17 cellular contexts compared by ENCODE assay signal in genomic region chr12:76946451-76946850, GRCh38.
DNase-seq lines count a peak whose midpoint lies in the region; FAIRE-seq and TF ChIP-seq lines count a peak whose summit lies in the region.
"Had no signal": no experiment of that assay in that cellular context is flagged by ENCODE, and none has a peak within 500 bp of the region (broad histone marks: within the 10 kb centered on the region; RNA-seq: fewer than 3 reads in every experiment).

No MANE protein-coding gene starts in this region.

- no peaks in the 10 kb centered on the region for H3K79me1 ChIP-seq in mesenchymal stem cell (replicated peaks; ENCODE audit: low read length, poor library complexity, severe bottlenecking)

- no peak overlapping the region for H3K14ac ChIP-seq in mesenchymal stem cell (ENCODE audit: low read length in 2 of 2)

- H3K27ac Mint-ChIP-seq in astrocyte (ENCODE audit: unreplicated experiment): no peak overlapping the region

- no peaks in the 10 kb centered on the region for H4K20me1 ChIP-seq in astrocyte (ENCODE audit: insufficient read depth, low read length)

- no peak overlapping the region for H3K9ac ChIP-seq in astrocyte (ENCODE audit: low read length)
- no peak overlapping the region for H3K9ac ChIP-seq in mesenchymal stem cell (ENCODE audit: low read length)

- 97% methylated on average over 6 of the region's 6 CpGs for WGBS in mesenchymal stem cell
- WGBS in prostate gland: 77% methylated on average over 6 of the region's 6 CpGs

- peaks cover 15% of the 10 kb centered on the region for H3K4me1 Mint-ChIP-seq in astrocyte (ENCODE audit: low read depth, unreplicated experiment)

- peak overlapping the region in 1 of 2 experiments; percentile 79 for H3K23ac ChIP-seq in mesenchymal stem cell (ENCODE audit: low read length in 2 of 2)

- no peak overlapping the region for H2AFZ ChIP-seq in astrocyte (ENCODE audit: low read depth, low read length)
- H2AFZ ChIP-seq in mesenchymal stem cell (ENCODE audit: low read depth, low read length): no peak overlapping the region

- H2BK12ac ChIP-seq in mesenchymal stem cell (ENCODE audit: low read length in 2 of 2): peak overlapping the region; percentile 18 to 49

- no peak overlapping the region for H3K4ac ChIP-seq in mesenchymal stem cell (ENCODE audit: low read depth in 1 of 2, low read length in 2 of 2)

- H4K8ac ChIP-seq in mesenchymal stem cell (ENCODE audit: low read length): peak overlapping the region; percentile 43

- H3K4me2 ChIP-seq in astrocyte (ENCODE audit: low read length) (no peak overlapping the region), mesenchymal stem cell (ENCODE audit: low read length, poor library complexity, severe bottlenecking) (no peak overlapping the region)

- H2BK5ac ChIP-seq in mesenchymal stem cell (ENCODE audit: low read depth, low read length, poor library complexity, severe bottlenecking): no peak overlapping the region

- H3K4me3 Mint-ChIP-seq in astrocyte (ENCODE audit: unreplicated experiment): no peak overlapping the region

- TF ChIP-seq CTCF in astrocyte (IDR thresholded peaks at IDR 0.05; ENCODE audit: insufficient read depth, low read depth, low read length) (no peak), prostate gland (IDR thresholded peaks at IDR 0.05) (no peak)

- intact Hi-C loops in prostate gland (cut with DNase I): no loop called here

- H2BK120ac ChIP-seq in mesenchymal stem cell (ENCODE audit: low read depth, low read length): no peak overlapping the region

- H3K27me3 ChIP-seq in astrocyte (ENCODE audit: insufficient read depth, low read length): no peaks in the 10 kb centered on the region
- H3K27me3 ChIP-seq in mesenchymal stem cell (ENCODE audit: control insufficient read depth in 1 of 2, insufficient read depth in 1 of 2, low read length in 2 of 2): no peaks in the 10 kb centered on the region
- H3K27me3 ChIP-seq in prostate gland (replicated peaks; ENCODE audit: insufficient read depth): no peaks in the 10 kb centered on the region

- FAIRE-seq in astrocyte (lab: Jason Lieb, UNC): no peak
- FAIRE-seq: A204.1 had no signal

- no peak overlapping the region for H3K18ac ChIP-seq in mesenchymal stem cell (ENCODE audit: low read depth in 1 of 2, low read length in 2 of 2)

- H3K9me3 Mint-ChIP-seq in astrocyte (ENCODE audit: unreplicated experiment): no peaks in the 10 kb centered on the region

- peaks cover 6% of the 10 kb centered on the region for H3K4me1 ChIP-seq in astrocyte (ENCODE audit: insufficient read depth, low read length)
- peaks cover 3% of the 10 kb centered on the region for H3K4me1 ChIP-seq in mesenchymal stem cell (ENCODE audit: control insufficient read depth, insufficient read depth, low read depth, low read length)
- no peaks in the 10 kb centered on the region for H3K4me1 ChIP-seq in prostate gland (replicated peaks)

- DNase-seq in NCI-H2107 treated with DMSO at 0.1 percent for 48 hours (lab: John Stamatoyannopoulos, UW; ENCODE audit: unreplicated experiment) (peak; percentile 2), NCI-H2107 (lab: John Stamatoyannopoulos, UW) (no peak), EH (ENCODE audit: low read depth) (peak; percentile 40), astrocyte (ENCODE audit: low read depth) (peak; percentile 31), mesenchymal stem cell (no peak), T-helper 2 cell (no peak), COLO829 (ENCODE audit: low spot score) (no peak), prostate gland (ENCODE audit: low spot score) (no peak)
- DNase-seq: AML-193, DMS79 treated with DMSO at 0.1 percent for 48 hours, GF-D8, GOT3, Karpas-422, NCI-H1417, NCI-H1930, SW 1271 had no signal

- H3K27ac ChIP-seq in astrocyte (ENCODE audit: low read depth, low read length) (no peak overlapping the region), mesenchymal stem cell (ENCODE audit: low read length, poor library complexity, severe bottlenecking) (no peak overlapping the region), prostate gland (no peak overlapping the region)

- no peaks in the 10 kb centered on the region for H3K36me3 Mint-ChIP-seq in astrocyte (ENCODE audit: low read depth, unreplicated experiment)

- no peak overlapping the region for H2BK15ac ChIP-seq in mesenchymal stem cell (ENCODE audit: low read depth, poor library complexity, severe bottlenecking)

- H3K36me3 ChIP-seq in astrocyte (ENCODE audit: insufficient read depth, low read length) (no peaks in the 10 kb centered on the region), mesenchymal stem cell (ENCODE audit: control insufficient read depth in 1 of 2, insufficient read depth in 2 of 2, low read depth in 1 of 2, low read length in 2 of 2) (no peaks in the 10 kb centered on the region), prostate gland (no peaks in the 10 kb centered on the region)

- TF ChIP-seq POLR2A in prostate gland (IDR thresholded peaks at IDR 0.05): no peak

- H3K27me3 Mint-ChIP-seq in astrocyte (ENCODE audit: low read depth, unreplicated experiment): peaks cover 2% of the 10 kb centered on the region

- H3K79me2 ChIP-seq in astrocyte (ENCODE audit: insufficient read depth, low read length): no peaks in the 10 kb centered on the region

- no peak overlapping the region for H4K91ac ChIP-seq in mesenchymal stem cell (ENCODE audit: low read length)

- peak overlapping the region; percentile 30 for H2AK5ac ChIP-seq in mesenchymal stem cell (ENCODE audit: low read length, severe bottlenecking)

- H3K9me3 ChIP-seq in astrocyte (ENCODE audit: insufficient read depth, low read depth, low read length): no peaks in the 10 kb centered on the region
- H3K9me3 ChIP-seq in mesenchymal stem cell (ENCODE audit: control insufficient read depth, low read length): no peaks in the 10 kb centered on the region
- H3K9me3 ChIP-seq in prostate gland: no peaks in the 10 kb centered on the region

- H3K4me3 ChIP-seq in astrocyte (ENCODE audit: insufficient read depth, low read depth, low read length) (no peak overlapping the region), mesenchymal stem cell (ENCODE audit: insufficient read depth in 1 of 2, low read depth in 1 of 2, low read length in 2 of 2) (no peak overlapping the region), prostate gland (no peak overlapping the region)

Comparison
In these comparisons a context has a peak if more than half of its experiments do, and no peak if none do; other contexts are left out.
1. DNase-seq: peak in NCI-H2107 treated with DMSO at 0.1 percent for 48 hours (single experiment), EH (single experiment) and astrocyte (single experiment); none in NCI-H2107 (single experiment), mesenchymal stem cell (single experiment), T-helper 2 cell (0 of 5), COLO829 (single experiment) and prostate gland (single experiment).